In the genomic region with DNA sequence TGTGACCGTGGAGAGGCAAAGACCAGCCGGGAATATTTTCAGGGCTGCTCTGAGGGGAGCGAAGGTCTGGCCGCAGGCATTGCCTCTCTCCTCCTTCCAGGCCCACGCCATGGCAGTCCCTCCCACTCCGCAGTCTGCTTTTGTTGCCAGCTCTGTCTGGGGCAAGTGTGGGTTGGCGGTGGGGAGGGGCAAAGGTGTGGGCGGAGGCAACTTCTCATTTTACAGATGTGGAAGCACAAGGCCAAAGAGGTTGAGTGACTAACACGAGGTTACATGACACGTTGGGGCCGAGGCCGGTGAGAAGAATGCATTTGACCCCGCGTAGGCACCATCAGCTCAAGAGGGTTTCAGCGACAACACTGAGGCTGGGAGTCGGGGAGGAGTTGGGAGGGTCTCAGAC, we compare ENCODE assay signal across 11 cellular contexts. TPM values are rescaled to one million over a fixed set of nuclear protein-coding genes. Genes with fewer than 3 reads are reported as not detected.
DNase-seq lines count a peak whose midpoint lies in the region; ATAC-seq, FAIRE-seq and TF ChIP-seq lines count a peak whose summit lies in the region.
"Had no signal": no experiment of that assay in that cellular context is flagged by ENCODE, and none has a peak within 500 bp of the region (broad histone marks: within the 10 kb centered on the region; RNA-seq: fewer than 3 reads in every experiment).

No MANE protein-coding gene starts in this region.

- in situ Hi-C loops in IMR-90 (cut with MboI; ENCODE audit: low sequenced_read_pairs): no loop called here
- in situ Hi-C loops in K562 (cut with MboI): no loop called here

- CTCF ChIA-PET in IMR-90 (lab: Yijun Ruan, JAX): no interaction called here
- CTCF ChIA-PET in K562 (lab: Yijun Ruan, JAX; ENCODE audit: low intra/inter-chr PET ratio): interaction anchor here (0.5 kb wide), 1 partner anchor 417 kb away, joined by 5 read pairs; no protein-coding TSS in a partner anchor

- H2BK5ac ChIP-seq in IMR-90 (ENCODE audit: low read depth, low read length, poor library complexity, severe bottlenecking) (no peak overlapping the region), mesendoderm (ENCODE audit: low read length) (no peak overlapping the region)

- no peak for TF ChIP-seq POLR2A in IMR-90 (IDR thresholded peaks at IDR 0.05; ENCODE audit: low read depth, low read length)
- no peak for TF ChIP-seq POLR2A in K562 (conservative IDR thresholded peaks at IDR 0.05)

- H2AFZ ChIP-seq in IMR-90 (replicated peaks; ENCODE audit: low read length, poor library complexity): peak overlapping the region; percentile 78
- H2AFZ ChIP-seq in K562 (ENCODE audit: low read depth, low read length): peak overlapping the region; percentile 78

- no peaks in the 10 kb centered on the region for H3K9me3 ChIP-seq in IMR-90 (ENCODE audit: control insufficient read depth, insufficient read depth, low read length)
- no peaks in the 10 kb centered on the region for H3K9me3 ChIP-seq in K562 (replicated peaks; ENCODE audit: control insufficient read depth, insufficient read depth, low read depth, low read length)

- no peak overlapping the region for H3K27ac ChIP-seq in IMR-90 (ENCODE audit: insufficient read depth, low read length)
- H3K27ac ChIP-seq in K562 (ENCODE audit: extremely low read depth, low read depth, low read length): no peak overlapping the region
- no peak overlapping the region for H3K27ac ChIP-seq in mesendoderm (ENCODE audit: low read depth, low read length)

- no peak for TF ChIP-seq CTCF in CD14-positive monocyte (IDR thresholded peaks at IDR 0.05)
- TF ChIP-seq CTCF in IMR-90 (conservative IDR thresholded peaks at IDR 0.05; ENCODE audit: low read depth, low read length): no peak
- no peak for TF ChIP-seq CTCF in K562 (IDR thresholded peaks at IDR 0.05 in 2 of 3, conservative IDR thresholded peaks at IDR 0.05 in 1 of 3; ENCODE audit: insufficient read depth in 2 of 3, low read depth in 1 of 3, low read length in 3 of 3)

- intact Hi-C loops in CD14-positive monocyte (cut with micrococcal nuclease): no loop called here
- intact Hi-C loops in IMR-90 (cut with micrococcal nuclease): no loop called here
- intact Hi-C loops in K562 (cut with micrococcal nuclease): loop anchor here (5.0 kb wide), 1 partner anchor 43 kb away; no protein-coding TSS in a partner anchor

- peaks cover 25 to 29% (median 27%) of the 10 kb centered on the region in 3 donors for H3K27me3 Mint-ChIP-seq in CD14-positive monocyte (ENCODE audit: low read depth in 3 of 3)

- H3K27me3 ChIP-seq in IMR-90 (ENCODE audit: control insufficient read depth, insufficient read depth, low read length): peaks cover 6% of the 10 kb centered on the region; the same call in 1 of the 2 replicates
- no peaks in the 10 kb centered on the region; a peak in 2 of 5 replicates for H3K27me3 ChIP-seq in K562 (ENCODE audit: control insufficient read depth in 2 of 2, insufficient read depth in 2 of 2, low read length in 2 of 2)
- H3K27me3 ChIP-seq in mesendoderm (ENCODE audit: insufficient read depth, low read length, poor library complexity): no peaks in the 10 kb centered on the region

- H4K91ac ChIP-seq in IMR-90 (ENCODE audit: insufficient read depth, low read depth, low read length): peak overlapping the region; percentile 10; the same call in 1 of the 2 replicates

- no peak overlapping the region for H3K27ac Mint-ChIP-seq in CD14-positive monocyte
- H3K27ac Mint-ChIP-seq: CD8-positive, alpha-beta T cell had no signal

- dilution Hi-C loops in IMR-90 (cut with HindIII; ENCODE audit: low sequenced_read_pairs, unreplicated experiment): no loop called here

- H3K56ac ChIP-seq in IMR-90 (ENCODE audit: extremely low read depth, insufficient read depth, low read length) (no peak overlapping the region), mesendoderm (ENCODE audit: low read length) (peak overlapping the region; percentile 45)

- H3K4me2 ChIP-seq in IMR-90 (ENCODE audit: low read depth, low read length) (no peak overlapping the region), K562 (ENCODE audit: insufficient read depth, low read length) (no peak overlapping the region), mesendoderm (ENCODE audit: low read length) (no peak overlapping the region)

- POLR2A ChIA-PET in IMR-90 (lab: Charles Lee; ENCODE audit: unreplicated experiment): no interaction called here
- POLR2A ChIA-PET in K562 (lab: Yijun Ruan, JAX): interaction anchor here (0.7 to 0.8 kb wide), 3 partner anchors 23 to 41 kb away, joined by 3 to 4 read pairs (median 4); no protein-coding TSS in a partner anchor

- H2BK15ac ChIP-seq in IMR-90 (ENCODE audit: low read depth, low read length) (no peak overlapping the region), mesendoderm (replicated peaks; ENCODE audit: low read depth) (no peak overlapping the region)

- peaks cover 0 to 4% (median 1%) of the 10 kb centered on the region in 7 donors for H3K9me3 Mint-ChIP-seq in CD14-positive monocyte
- H3K9me3 Mint-ChIP-seq: CD8-positive, alpha-beta T cell had no signal

- no peak overlapping the region for H2AK9ac ChIP-seq in IMR-90 (replicated peaks; ENCODE audit: low read depth, low read length, poor library complexity)

- peak; percentile 92 for FAIRE-seq in K562 (lab: Jason Lieb, UNC)
- FAIRE-seq: colon had no signal

- H4K5ac ChIP-seq in IMR-90 (ENCODE audit: low read depth, low read length): no peak overlapping the region; the same call in 1 of the 2 replicates
- no peak overlapping the region for H4K5ac ChIP-seq in mesendoderm (ENCODE audit: low read length)

- no peak overlapping the region for H2BK120ac ChIP-seq in IMR-90 (ENCODE audit: low read depth, low read length)
- H2BK120ac ChIP-seq in mesendoderm (ENCODE audit: low read depth, low read length): no peak overlapping the region

- ATAC-seq in IMR-90 (ENCODE audit: low read depth): peak; percentile 81
- ATAC-seq in K562: peak; percentile 65
- ATAC-seq: CD8-positive, alpha-beta T cell had no signal

- no peak overlapping the region for H3K18ac ChIP-seq in IMR-90 (ENCODE audit: low read depth, low read length)
- H3K18ac ChIP-seq in mesendoderm (ENCODE audit: low read length): no peak overlapping the region

- WGBS in IMR-90 (ENCODE audit: extremely low coverage in 2 of 2, insufficient read length in 1 of 2), 2 experiments: 60% methylated on average over 1 of the region's 16 CpGs; no CpG with 5 or more reads in 1 of the 2 experiments
- 33% methylated on average over 16 of the region's 16 CpGs for WGBS in K562 (ENCODE audit: insufficient coverage, low coverage, missing lambda C conversion rate)
- WGBS in mesendoderm (ENCODE audit: extremely low coverage, insufficient coverage, low lambda C conversion rate): no CpG with 5 or more reads among the region's 16 CpGs

- peak overlapping the region in 1 of 2 experiments; percentile 58; a peak in 1 of 4 replicates for H4K8ac ChIP-seq in IMR-90 (ENCODE audit: low read depth in 2 of 2, low read length in 2 of 2)
- no peak overlapping the region for H4K8ac ChIP-seq in mesendoderm (ENCODE audit: low read depth, low read length)

- H4K20me1 ChIP-seq in IMR-90 (ENCODE audit: insufficient read depth, low read length) (no peaks in the 10 kb centered on the region), K562 (replicated peaks; ENCODE audit: control insufficient read depth, insufficient read depth, low read length) (no peaks in the 10 kb centered on the region)

- H3K4me3 ChIP-seq in IMR-90 (ENCODE audit: insufficient read depth, low read depth, low read length) (no peak overlapping the region), K562 (no peak overlapping the region), mesendoderm (ENCODE audit: low read length) (no peak overlapping the region)

- H3K9ac ChIP-seq in IMR-90 (ENCODE audit: low read depth, low read length): no peak overlapping the region
- peak overlapping the region in 1 of 2 experiments; percentile 76; a peak in 2 of 4 replicates for H3K9ac ChIP-seq in K562 (ENCODE audit: insufficient read depth in 1 of 2, low read depth in 2 of 2, low read length in 2 of 2)
- H3K9ac ChIP-seq in mesendoderm (ENCODE audit: low read length): peak overlapping the region; percentile 17

- H2BK20ac ChIP-seq in IMR-90 (ENCODE audit: low read depth, low read length): no peak overlapping the region

- TF ChIP-seq RAD21 in IMR-90 (IDR thresholded peaks at IDR 0.05; ENCODE audit: low read length): no peak
- no peak for TF ChIP-seq RAD21 in K562 (CRISPR knock-in tag; conservative IDR thresholded peaks at IDR 0.05 in 1 of 2, IDR thresholded peaks at IDR 0.05 in 1 of 2)

- H3K79me1 ChIP-seq in IMR-90 (ENCODE audit: low read depth in 1 of 2, low read length in 2 of 2) (no peaks in the 10 kb centered on the region), mesendoderm (ENCODE audit: low read length) (no peaks in the 10 kb centered on the region)

- peak; percentile 31 for DNase-seq in CD14-positive monocyte (ENCODE audit: low spot score)
- peak; percentile 69 for DNase-seq in IMR-90
- DNase-seq in K562 (ENCODE audit: extremely low read depth in 1 of 4, low spot score in 3 of 4): peak; percentile 54 to 73 (median 58)
- peak; percentile 74 for DNase-seq in mesendoderm
- DNase-seq in activated CD4-positive, CD25-positive, alpha-beta regulatory T cell (lab: John Stamatoyannopoulos, UW): no peak
- DNase-seq in NOMO-1 (lab: John Stamatoyannopoulos, UW; ENCODE audit: unreplicated experiment in 2 of 2): no peak
- no peak for DNase-seq in stimulated activated CD4-positive, alpha-beta T cell treated with anti-CD3 and anti-CD28 coated beads, Interleukin-2, amount 100 ng/mL, for 24 hours
- DNase-seq in activated CD4-positive, alpha-beta T cell treated with anti-CD3 and anti-CD28 coated beads, Interleukin-2, amount 50 U/mL, for 48 hours: no peak
- DNase-seq: CD8-positive, alpha-beta T cell; substantia nigra had no signal

- peaks cover 2% of the 10 kb centered on the region for H3K4me1 Mint-ChIP-seq in CD14-positive monocyte

- no peaks in the 10 kb centered on the region for H3K36me3 ChIP-seq in IMR-90 (ENCODE audit: control insufficient read depth, insufficient read depth, low read length)
- H3K36me3 ChIP-seq in K562 (ENCODE audit: control insufficient read depth, insufficient read depth, low read length): no peaks in the 10 kb centered on the region
- no peaks in the 10 kb centered on the region for H3K36me3 ChIP-seq in mesendoderm (ENCODE audit: control insufficient read depth, insufficient read depth, low read length)

- no peak overlapping the region for H3K23ac ChIP-seq in IMR-90 (ENCODE audit: low read depth, low read length)
- H3K23ac ChIP-seq in mesendoderm (ENCODE audit: low read length): no peak overlapping the region

- H3K9me1 ChIP-seq in IMR-90 (ENCODE audit: insufficient read depth, low read length): peaks cover 1% of the 10 kb centered on the region
- no peaks in the 10 kb centered on the region for H3K9me1 ChIP-seq in K562 (ENCODE audit: control insufficient read depth, insufficient read depth, low read length)

- BruUV-seq in IMR-90 (replicated peaks; lab: Mats Ljungman, UMichigan): no TSS peak
- BruUV-seq in K562 (replicated peaks; lab: Mats Ljungman, UMichigan): no TSS peak

- no peaks in the 10 kb centered on the region for H3K36me3 Mint-ChIP-seq in CD14-positive monocyte
- H3K36me3 Mint-ChIP-seq: CD8-positive, alpha-beta T cell had no signal

- no peak overlapping the region for H3K4me3 Mint-ChIP-seq in CD14-positive monocyte
- H3K4me3 Mint-ChIP-seq: CD8-positive, alpha-beta T cell had no signal

- no peak for TF ChIP-seq EP300 in K562 (IDR thresholded peaks at IDR 0.05; ENCODE audit: low read length)

- H3K4me1 ChIP-seq in IMR-90 (ENCODE audit: control insufficient read depth, insufficient read depth, low read length) (peaks cover 7% of the 10 kb centered on the region; the same call in 1 of the 2 replicates), K562 (replicated peaks in 1 of 2; ENCODE audit: control insufficient read depth in 2 of 2, insufficient read depth in 2 of 2, low read length in 2 of 2) (peaks cover 14 to 24% of the 10 kb centered on the region in 2 experiments; a peak in 4 of 5 replicates), mesendoderm (ENCODE audit: control insufficient read depth, low read depth, low read length) (peaks cover 8% of the 10 kb centered on the region)

- peak overlapping the region; percentile 23; the same call in 1 of the 2 replicates for H3K14ac ChIP-seq in IMR-90 (replicated peaks; ENCODE audit: low read depth, low read length)

- H2AK5ac ChIP-seq in IMR-90 (ENCODE audit: low read depth, low read length): no peak overlapping the region
- no peak overlapping the region for H2AK5ac ChIP-seq in mesendoderm (ENCODE audit: low read length)

- H3K4ac ChIP-seq in IMR-90 (ENCODE audit: low read depth, low read length): no peak overlapping the region
- H3K4ac ChIP-seq in mesendoderm (ENCODE audit: low read depth, low read length): no peak overlapping the region

- H3K79me2 ChIP-seq in K562 (ENCODE audit: control insufficient read depth, insufficient read depth, low read length): no peaks in the 10 kb centered on the region
- H3K79me2 ChIP-seq in mesendoderm (ENCODE audit: control insufficient read depth, insufficient read depth, low read length): no peaks in the 10 kb centered on the region

RNA-seq across cellular contexts. Expression of a gene that starts 6.1 kb away (rescaled TPM):
- polyA plus RNA-seq in CD14-positive monocyte: not detected
- total RNA-seq in IMR-90 (2012; rRNA removed): 0.72 and 0.83 TPM in 2 replicates
- polyA plus RNA-seq in IMR-90 (2012; rRNA removed): 5.0 and 5.3 TPM in 2 replicates
- 6.5 and 8.2 TPM in 2 replicates for polyA plus RNA-seq in IMR-90 (2012; cell fraction: cytosol; rRNA removed)
- 2.1 and 3.4 TPM in 2 replicates for polyA plus RNA-seq in IMR-90 (2012; cell fraction: nucleus; rRNA removed; ENCODE audit: low replicate concordance)
- total RNA-seq in K562 (2011; cell fraction: chromatin; rRNA removed; ENCODE audit: low replicate concordance): not detected in 2 replicates
- total RNA-seq in K562 (2011; cell fraction: nucleolus; rRNA removed): not detected in 2 replicates
- 0.15 TPM in 1 of 2 replicates, not detected in the other for total RNA-seq in K562 (2011; cell fraction: nucleoplasm; rRNA removed)
- not detected in 2 replicates for total RNA-seq in K562 (2014; rRNA removed)
- total RNA-seq in K562 (2014; rRNA removed; fragmentation: Illumina TruSeq; extraction: Trizol): not detected in 2 replicates
- not detected in 2 replicates for total RNA-seq in K562 (2015; rRNA removed; fragmentation: Illumina TruSeq; extraction: Trizol)
- not detected in 2 replicates for total RNA-seq in K562 (2021)
- polyA plus RNA-seq in K562 (2011; rRNA removed): not detected in 2 replicates
- 0.07 and 0.76 TPM in 2 replicates for polyA plus RNA-seq in K562 (2011; cell fraction: cytosol; rRNA removed)
- not detected in 2 replicates for polyA plus RNA-seq in K562 (2011; cell fraction: nucleus; rRNA removed)
- 0.09 and 0.17 TPM in 2 replicates for polyA plus RNA-seq in K562 (2012)
- not detected in 2 replicates for polyA plus RNA-seq in K562 (2014; fragmentation: Illumina TruSeq; extraction: Trizol)
- under 1 TPM in 1 of 2 experiments, not detected in 1; 0.10 TPM for polyA plus RNA-seq in K562 (2014; fragmentation: Nextera tagmentation; extraction: Ambion mirVana)
- 0.01 TPM in 1 of 2 replicates, not detected in the other for polyA plus RNA-seq in K562 (2014; rRNA removed)
- polyA minus RNA-seq in K562 (2011; rRNA and poly(A)+ RNA removed): not detected in 2 replicates
- not detected in 2 replicates for polyA minus RNA-seq in K562 (2011; cell fraction: cytosol; rRNA and poly(A)+ RNA removed)
- polyA minus RNA-seq in K562 (2011; cell fraction: nucleus; rRNA and poly(A)+ RNA removed): not detected in 2 replicates
- polyA plus RNA-seq in mesendoderm (2013, experiment 1 of 2): 0.27 TPM
- polyA plus RNA-seq in mesendoderm (2013, experiment 2 of 2): 0.11 TPM
- total RNA-seq: CD8-positive, alpha-beta T cell had no signal

RNA-seq across cellular contexts. Expression of a gene that starts 40.7 kb away (rescaled TPM):
- polyA plus RNA-seq in CD14-positive monocyte (not detected), IMR-90 (2012; rRNA removed) (not detected in 2 replicates), K562 (2011; rRNA removed) (not detected in 2 replicates), K562 (2014; fragmentation: Illumina TruSeq; extraction: Trizol) (not detected in 2 replicates), K562 (2014; fragmentation: Nextera tagmentation; extraction: Ambion mirVana) (not detected), K562 (2014; rRNA removed) (not detected in 2 replicates)
- total RNA-seq in IMR-90 (2012; rRNA removed) (not detected in 2 replicates), K562 (2014; rRNA removed) (not detected in 2 replicates), K562 (2014; rRNA removed; fragmentation: Illumina TruSeq; extraction: Trizol) (not detected in 2 replicates), K562 (2015; rRNA removed; fragmentation: Illumina TruSeq; extraction: Trizol) (not detected in 2 replicates), K562 (2021) (not detected in 2 replicates)
- not detected in 2 replicates for polyA plus RNA-seq in IMR-90 (2012; cell fraction: cytosol; rRNA removed)
- polyA plus RNA-seq in IMR-90 (2012; cell fraction: nucleus; rRNA removed; ENCODE audit: low replicate concordance): not detected in 2 replicates
- total RNA-seq in K562 (2011; cell fraction: chromatin; rRNA removed; ENCODE audit: low replicate concordance): not detected in 2 replicates
- total RNA-seq in K562 (2011; cell fraction: nucleolus; rRNA removed): not detected in 2 replicates
- total RNA-seq in K562 (2011; cell fraction: nucleoplasm; rRNA removed): not detected in 2 replicates
- polyA plus RNA-seq in K562 (2011; cell fraction: cytosol; rRNA removed): not detected in 2 replicates
- not detected in 2 replicates for polyA plus RNA-seq in K562 (2011; cell fraction: nucleus; rRNA removed)
- polyA plus RNA-seq in K562 (2012): not detected in 2 replicates
- not detected in 2 replicates for polyA minus RNA-seq in K562 (2011; rRNA and poly(A)+ RNA removed)
- not detected in 2 replicates for polyA minus RNA-seq in K562 (2011; cell fraction: cytosol; rRNA and poly(A)+ RNA removed)
- not detected in 2 replicates for polyA minus RNA-seq in K562 (2011; cell fraction: nucleus; rRNA and poly(A)+ RNA removed)
- polyA plus RNA-seq in mesendoderm (2013, experiment 1 of 2): not detected
- polyA plus RNA-seq in mesendoderm (2013, experiment 2 of 2): not detected
- total RNA-seq: CD8-positive, alpha-beta T cell had no signal

RNA-seq across cellular contexts. Expression of a gene that starts 51.8 kb away (rescaled TPM):
- not detected for polyA plus RNA-seq in CD14-positive monocyte
- not detected in 2 replicates for total RNA-seq in IMR-90 (2012; rRNA removed)
- polyA plus RNA-seq in IMR-90 (2012; rRNA removed): not detected in 2 replicates
- not detected in 2 replicates for polyA plus RNA-seq in IMR-90 (2012; cell fraction: cytosol; rRNA removed)
- polyA plus RNA-seq in IMR-90 (2012; cell fraction: nucleus; rRNA removed; ENCODE audit: low replicate concordance): 0.10 TPM in 1 of 2 replicates, not detected in the other
- total RNA-seq in K562 (2011; cell fraction: chromatin; rRNA removed; ENCODE audit: low replicate concordance): not detected in 2 replicates
- not detected in 2 replicates for total RNA-seq in K562 (2011; cell fraction: nucleolus; rRNA removed)
- not detected in 2 replicates for total RNA-seq in K562 (2011; cell fraction: nucleoplasm; rRNA removed)
- total RNA-seq in K562 (2014; rRNA removed): not detected in 2 replicates
- not detected in 2 replicates for total RNA-seq in K562 (2014; rRNA removed; fragmentation: Illumina TruSeq; extraction: Trizol)
- not detected in 2 replicates for total RNA-seq in K562 (2015; rRNA removed; fragmentation: Illumina TruSeq; extraction: Trizol)
- total RNA-seq in K562 (2021): not detected in 2 replicates
- polyA plus RNA-seq in K562 (2011; rRNA removed): not detected in 2 replicates
- polyA plus RNA-seq in K562 (2011; cell fraction: cytosol; rRNA removed): not detected in 2 replicates
- not detected in 2 replicates for polyA plus RNA-seq in K562 (2011; cell fraction: nucleus; rRNA removed)
- not detected in 2 replicates for polyA plus RNA-seq in K562 (2012)
- not detected in 2 replicates for polyA plus RNA-seq in K562 (2014; fragmentation: Illumina TruSeq; extraction: Trizol)
- not detected for polyA plus RNA-seq in K562 (2014; fragmentation: Nextera tagmentation; extraction: Ambion mirVana)
- polyA plus RNA-seq in K562 (2014; rRNA removed): not detected in 2 replicates
- polyA minus RNA-seq in K562 (2011; rRNA and poly(A)+ RNA removed): not detected in 2 replicates
- not detected in 2 replicates for polyA minus RNA-seq in K562 (2011; cell fraction: cytosol; rRNA and poly(A)+ RNA removed)
- polyA minus RNA-seq in K562 (2011; cell fraction: nucleus; rRNA and poly(A)+ RNA removed): not detected in 2 replicates
- 0.17 TPM for polyA plus RNA-seq in mesendoderm (2013, experiment 1 of 2)
- polyA plus RNA-seq in mesendoderm (2013, experiment 2 of 2): 0.11 TPM
- total RNA-seq: CD8-positive, alpha-beta T cell had no signal

Comparison
In these comparisons a context has a peak if more than half of its experiments do, and no peak if none do; other contexts are left out.
1. DNase-seq: peak in CD14-positive monocyte (single experiment), IMR-90 (single experiment), K562 (4 of 4) and mesendoderm (single experiment); none in activated CD4-positive, CD25-positive, alpha-beta regulatory T cell (0 of 4), NOMO-1 (0 of 2), stimulated activated CD4-positive, alpha-beta T cell treated with anti-CD3 and anti-CD28 coated beads, Interleukin-2, amount 100 ng/mL, for 24 hours (0 of 2) and activated CD4-positive, alpha-beta T cell treated with anti-CD3 and anti-CD28 coated beads, Interleukin-2, amount 50 U/mL, for 48 hours (0 of 2).